Comparison of ENCODE assay signal across 14 cellular contexts in genomic region chr6:74578339-74578738, GRCh38.
DNase-seq lines count a peak whose midpoint lies in the region; ATAC-seq, FAIRE-seq and TF ChIP-seq lines count a peak whose summit lies in the region.
"Had no signal": no experiment of that assay in that cellular context is flagged by ENCODE, and none has a peak within 500 bp of the region (broad histone marks: within the 10 kb centered on the region; RNA-seq: fewer than 3 reads in every experiment).

No MANE protein-coding gene starts in this region.

- SMC1A ChIA-PET in GM12878 (lab: Charles Lee; ENCODE audit: uncharacterized antibody, unreplicated experiment): interaction anchor here (0.7 to 2.7 kb wide), 8 partner anchors 9 to 632 kb away, joined by 3 to 10 read pairs (median 3); no protein-coding TSS in a partner anchor

- H3K4me3 ChIP-seq in BJ (ENCODE audit: low read depth, low read length) (no peak overlapping the region), GM12878 (no peak overlapping the region), kidney epithelial cell (ENCODE audit: low read depth, low read length) (no peak overlapping the region)

- H3K27ac ChIP-seq in GM12878 (ENCODE audit: control insufficient read depth, insufficient read depth): no peak overlapping the region; the same call in 1 of the 2 replicates

- POLR2A ChIA-PET in BJ (lab: Charles Lee): interaction anchor here (0.5 to 0.7 kb wide), 3 partner anchors 26 to 592 kb away, joined by 6 to 12 read pairs (median 8); no protein-coding TSS in a partner anchor
- POLR2A ChIA-PET in GM12878 (lab: Charles Lee): interaction anchor here (0.7 to 1.5 kb wide), 3 partner anchors 9 to 21 kb away, joined by 3 to 7 read pairs (median 3); no protein-coding TSS in a partner anchor

- H3K4me1 ChIP-seq in GM12878 (ENCODE audit: control insufficient read depth, insufficient read depth, low read length): peaks cover 12% of the 10 kb centered on the region

- BruUV-seq in GM12878 (replicated peaks; lab: Mats Ljungman, UMichigan): no TSS peak

- FAIRE-seq in GM12878 (lab: Jason Lieb, UNC): no peak
- FAIRE-seq: urothelium cell line had no signal

- CTCF ChIA-PET in BJ (lab: Yijun Ruan, JAX) (no interaction called here), GM12878 (lab: Yijun Ruan, JAX) (interaction anchor here (1.0 to 1.6 kb wide), 3 partner anchors 169 to 839 kb away, joined by 3 read pairs; no protein-coding TSS in a partner anchor)

- no peaks in the 10 kb centered on the region for H4K20me1 ChIP-seq in GM12878 (ENCODE audit: control insufficient read depth, insufficient read depth)

- TF ChIP-seq CTCF in BJ (IDR thresholded peaks at IDR 0.05; ENCODE audit: insufficient read depth, low read depth, low read length) (no peak), GM12878 (IDR thresholded peaks at IDR 0.05 in 2 of 3, conservative IDR thresholded peaks at IDR 0.05 in 1 of 3; ENCODE audit: control insufficient read depth in 2 of 3, extremely low read depth in 1 of 3, insufficient read depth in 1 of 3, low read depth in 3 of 3, low read length in 3 of 3) (no peak), kidney epithelial cell (IDR thresholded peaks at IDR 0.05; ENCODE audit: insufficient read depth, low read length, poor library complexity, severe bottlenecking) (no peak)

- intact Hi-C loops in GM12878 (cut with micrococcal nuclease; ENCODE audit: unreplicated experiment): loop anchor here (5.0 to 10.0 kb wide), 2 partner anchors 629 to 844 kb away; partner anchors contain the start of gene COL12A1
- intact Hi-C loops in Right ventricle myocardium inferior (cut with DNase I): loop anchor here (10.0 kb wide), 2 partner anchors 164 to 834 kb away; no protein-coding TSS in a partner anchor

- no peak overlapping the region for H2AFZ ChIP-seq in GM12878 (ENCODE audit: control insufficient read depth, low read depth, low read length)

- DNase-seq in BJ (ENCODE audit: low read depth) (peak; percentile 77), GM12878 (ENCODE audit: low read depth, low spot score) (no peak), kidney epithelial cell (ENCODE audit: low read depth) (peak; percentile 35), Right ventricle myocardium inferior (ENCODE audit: missing footprints) (no peak), NOMO-1 (lab: John Stamatoyannopoulos, UW; ENCODE audit: unreplicated experiment in 2 of 2) (no peak)
- no peak for DNase-seq in activated CD4-positive, alpha-beta T cell treated with anti-CD3 and anti-CD28 coated beads for 48 hours
- DNase-seq: activated CD8-positive, alpha-beta T cell treated with anti-CD3 and anti-CD28 coated beads, Interleukin-2, amount 10 ng/mL, durations not matched to agents 7 days and 5 days; activated naive CD8-positive, alpha-beta T cell treated with anti-CD3 and anti-CD28 coated beads, Interleukin-2, amount 10 ng/mL, durations not matched to agents 7 days and 5 days; CD8-positive, alpha-beta memory T cell; left ventricle myocardium superior; NCI-H748 treated with DMSO at 0.1 percent for 48 hours had no signal

- peak; percentile 58 for ATAC-seq in HG02759 (IDR thresholded peaks at IDR 0.05; ENCODE audit: unreplicated experiment)
- ATAC-seq in GM12878: peak; percentile 42
- ATAC-seq in GM18498 (IDR thresholded peaks at IDR 0.05; ENCODE audit: unreplicated experiment): no peak
- no peak for ATAC-seq in Right ventricle myocardium inferior
- ATAC-seq: activated CD8-positive, alpha-beta T cell treated with anti-CD3 and anti-CD28 coated beads, Interleukin-2, amount 10 ng/mL, durations not matched to agents 7 days and 5 days; left ventricle myocardium superior had no signal

- H3K27me3 ChIP-seq in BJ (ENCODE audit: control insufficient read depth, insufficient read depth, low read length) (no peaks in the 10 kb centered on the region), GM12878 (replicated peaks in 1 of 2; ENCODE audit: control insufficient read depth in 2 of 2, insufficient read depth in 2 of 2, low read length in 1 of 2) (no peaks in the 10 kb centered on the region), kidney epithelial cell (ENCODE audit: control insufficient read depth, insufficient read depth, low read length) (no peaks in the 10 kb centered on the region)

- H3K79me2 ChIP-seq in GM12878 (ENCODE audit: control insufficient read depth, insufficient read depth, low read length): no peaks in the 10 kb centered on the region

- peak overlapping the region; percentile 23; the same call in 1 of the 2 replicates for H3K4me2 ChIP-seq in GM12878 (ENCODE audit: control insufficient read depth, insufficient read depth)

- H3K9ac ChIP-seq in GM12878 (ENCODE audit: control insufficient read depth, insufficient read depth, low read length): no peak overlapping the region

- in situ Hi-C loops in GM12878 (cut with MboI): no loop called here

- no peak for TF ChIP-seq EP300 in GM12878 (IDR thresholded peaks at IDR 0.05; ENCODE audit: borderline replicate concordance in 1 of 2, control insufficient read depth in 1 of 2, low read depth in 2 of 2, low read length in 2 of 2)

- TF ChIP-seq RAD21 in GM12878 (IDR thresholded peaks at IDR 0.05; ENCODE audit: insufficient read depth, low read depth, low read length): no peak

- no peaks in the 10 kb centered on the region for H3K36me3 ChIP-seq in BJ (ENCODE audit: control insufficient read depth, insufficient read depth, low read length)
- no peaks in the 10 kb centered on the region for H3K36me3 ChIP-seq in GM12878 (ENCODE audit: control insufficient read depth in 2 of 2, insufficient read depth in 2 of 2, low read length in 1 of 2)
- no peaks in the 10 kb centered on the region for H3K36me3 ChIP-seq in kidney epithelial cell (ENCODE audit: control insufficient read depth, insufficient read depth, low read length)

- no peaks in the 10 kb centered on the region for H3K9me3 ChIP-seq in GM12878 (replicated peaks; ENCODE audit: control insufficient read depth, insufficient read depth, low read length)

- no peak for TF ChIP-seq POLR2A in GM12878 (IDR thresholded peaks at IDR 0.05; ENCODE audit: low read depth, low read length)

- RAD21 ChIA-PET in GM12878 (lab: Charles Lee; ENCODE audit: unreplicated experiment): interaction anchor here (0.6 to 1.8 kb wide), 5 partner anchors 15 to 845 kb away, joined by 3 to 6 read pairs (median 4); no protein-coding TSS in a partner anchor

TF ChIP-seq in GM12878, 131 proteins besides CTCF, POLR2A, EP300 and RAD21 (continues in another document):
- peak; percentile 39; the same call in 1 of the 2 replicates for TF ChIP-seq NFIC (IDR thresholded peaks at IDR 0.05; ENCODE audit: low read depth, low read length)
- no peak for TF ChIP-seq ZNF622 (IDR thresholded peaks at IDR 0.05)
- no peak for TF ChIP-seq BRCA1 (IDR thresholded peaks at IDR 0.05; ENCODE audit: low read depth, low read length)
- TF ChIP-seq, protein P1, sequence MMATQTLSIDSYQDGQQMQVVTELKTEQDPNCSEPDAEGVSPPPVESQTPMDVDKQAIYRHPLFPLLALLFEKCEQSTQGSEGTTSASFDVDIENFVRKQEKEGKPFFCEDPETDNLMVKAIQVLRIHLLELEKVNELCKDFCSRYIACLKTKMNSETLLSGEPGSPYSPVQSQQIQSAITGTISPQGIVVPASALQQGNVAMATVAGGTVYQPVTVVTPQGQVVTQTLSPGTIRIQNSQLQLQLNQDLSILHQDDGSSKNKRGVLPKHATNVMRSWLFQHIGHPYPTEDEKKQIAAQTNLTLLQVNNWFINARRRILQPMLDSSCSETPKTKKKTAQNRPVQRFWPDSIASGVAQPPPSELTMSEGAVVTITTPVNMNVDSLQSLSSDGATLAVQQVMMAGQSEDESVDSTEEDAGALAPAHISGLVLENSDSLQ (IDR thresholded peaks at IDR 0.05): no peak
- TF ChIP-seq GABPA (IDR thresholded peaks at IDR 0.05; ENCODE audit: low read depth): no peak
- TF ChIP-seq, protein P2, sequence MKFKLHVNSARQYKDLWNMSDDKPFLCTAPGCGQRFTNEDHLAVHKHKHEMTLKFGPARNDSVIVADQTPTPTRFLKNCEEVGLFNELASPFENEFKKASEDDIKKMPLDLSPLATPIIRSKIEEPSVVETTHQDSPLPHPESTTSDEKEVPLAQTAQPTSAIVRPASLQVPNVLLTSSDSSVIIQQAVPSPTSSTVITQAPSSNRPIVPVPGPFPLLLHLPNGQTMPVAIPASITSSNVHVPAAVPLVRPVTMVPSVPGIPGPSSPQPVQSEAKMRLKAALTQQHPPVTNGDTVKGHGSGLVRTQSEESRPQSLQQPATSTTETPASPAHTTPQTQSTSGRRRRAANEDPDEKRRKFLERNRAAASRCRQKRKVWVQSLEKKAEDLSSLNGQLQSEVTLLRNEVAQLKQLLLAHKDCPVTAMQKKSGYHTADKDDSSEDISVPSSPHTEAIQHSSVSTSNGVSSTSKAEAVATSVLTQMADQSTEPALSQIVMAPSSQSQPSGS (IDR thresholded peaks at IDR 0.05; ENCODE audit: low read length): no peak
- 0 out of 2 replicates have a peak, but pooled peaks have one; percentile 19 for TF ChIP-seq MEF2A (IDR thresholded peaks at IDR 0.05; ENCODE audit: insufficient read depth, low read depth, low read length)
- peak; percentile 41; the same call in 1 of the 2 replicates for TF ChIP-seq JUNB (IDR thresholded peaks at IDR 0.05)
- no peak for TF ChIP-seq ZNF274 (IDR thresholded peaks at IDR 0.05; ENCODE audit: insufficient read depth, insufficient read length)
- TF ChIP-seq BACH1 (IDR thresholded peaks at IDR 0.05; ENCODE audit: borderline replicate concordance): no peak

Comparison
In these comparisons a context has a peak if more than half of its experiments do, and no peak if none do; other contexts are left out.
1. DNase-seq: peak in BJ (single experiment) and kidney epithelial cell (single experiment); none in GM12878 (single experiment), Right ventricle myocardium inferior (single experiment), NOMO-1 (0 of 2) and activated CD4-positive, alpha-beta T cell treated with anti-CD3 and anti-CD28 coated beads for 48 hours (single experiment).
2. ATAC-seq: peak in HG02759 (single experiment) and GM12878 (single experiment); none in GM18498 (single experiment) and Right ventricle myocardium inferior (single experiment).